8 cellular contexts compared by ENCODE assay signal in the genomic region with DNA sequence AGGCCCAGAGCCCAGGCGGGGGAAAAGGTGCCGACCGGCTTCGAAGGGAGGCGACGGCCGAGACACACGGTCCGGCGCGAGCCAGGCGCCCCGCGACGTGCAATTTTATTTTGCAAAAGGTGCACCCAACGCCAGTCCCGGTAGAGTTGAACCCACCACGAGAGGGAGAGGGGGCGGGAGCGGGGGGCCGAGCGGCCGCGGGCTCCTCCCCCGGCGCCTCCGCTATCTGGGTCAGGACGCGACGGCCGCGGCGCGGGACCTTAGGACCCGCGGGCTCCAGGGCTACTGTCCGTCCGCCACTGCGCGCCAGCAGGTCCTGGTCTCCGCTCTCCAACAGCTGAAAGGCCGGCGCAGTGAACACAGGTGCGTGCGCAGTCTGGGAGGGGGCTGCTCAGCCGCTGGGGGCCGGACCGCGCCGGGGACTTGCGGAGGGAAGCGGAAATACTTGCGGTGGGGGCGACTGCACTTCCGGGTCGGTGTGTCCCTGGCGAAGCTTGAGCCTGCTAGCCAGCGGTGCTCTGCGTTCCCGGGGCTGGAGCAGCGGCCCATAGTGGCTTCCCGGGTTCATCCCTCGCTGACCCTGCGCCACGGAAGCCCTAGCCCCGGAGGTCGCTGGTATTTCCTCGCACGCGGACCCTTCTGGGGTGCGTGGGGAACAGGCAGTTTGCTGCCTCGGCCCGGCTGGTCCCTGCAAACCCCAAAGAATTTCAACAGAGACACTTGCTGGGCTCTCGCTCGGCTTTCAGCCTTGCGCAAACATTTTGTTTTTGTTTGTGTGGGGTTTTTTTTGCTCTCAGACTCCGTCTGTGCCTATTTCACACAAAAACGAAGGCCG.
DNase-seq lines count a peak whose midpoint lies in the region; ATAC-seq and TF ChIP-seq lines count a peak whose summit lies in the region.

A gene with protein sequence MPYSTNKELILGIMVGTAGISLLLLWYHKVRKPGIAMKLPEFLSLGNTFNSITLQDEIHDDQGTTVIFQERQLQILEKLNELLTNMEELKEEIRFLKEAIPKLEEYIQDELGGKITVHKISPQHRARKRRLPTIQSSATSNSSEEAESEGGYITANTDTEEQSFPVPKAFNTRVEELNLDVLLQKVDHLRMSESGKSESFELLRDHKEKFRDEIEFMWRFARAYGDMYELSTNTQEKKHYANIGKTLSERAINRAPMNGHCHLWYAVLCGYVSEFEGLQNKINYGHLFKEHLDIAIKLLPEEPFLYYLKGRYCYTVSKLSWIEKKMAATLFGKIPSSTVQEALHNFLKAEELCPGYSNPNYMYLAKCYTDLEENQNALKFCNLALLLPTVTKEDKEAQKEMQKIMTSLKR (plus strand): TSS at position 225 of the 835 bp plus-strand sequence. CDS start 3,991 bp downstream, outside the sequence.

- in situ Hi-C loops in GM13977 (cut with MboI; ENCODE audit: low pct_unique_long_range_greater_than_20kb, low sequenced_read_pairs, unreplicated experiment) (no loop called here), astrocyte of the cerebellum (cut with HindIII; ENCODE audit: low sequenced_read_pairs) (no loop called here)

- DNase-seq in GM13977 (ENCODE audit: low spot score) (peak; percentile 90), NCI-H2029 (lab: John Stamatoyannopoulos, UW) (peak; percentile 46), T-helper 9 cell (peak; percentile 48), astrocyte of the cerebellum (ENCODE audit: low read depth) (peak; percentile 63), hippocampal formation (lab: John Stamatoyannopoulos, UW) (peak; percentile 76 to 87), retinal pigment epithelial cell (ENCODE audit: low read depth) (peak; percentile 74), cortex of kidney (lab: John Stamatoyannopoulos, UW) (no peak)

- TF ChIP-seq CTCF in GM13977 (IDR thresholded peaks at IDR 0.05; ENCODE audit: extremely low read depth, insufficient read depth, missing control alignments) (no peak), astrocyte of the cerebellum (IDR thresholded peaks at IDR 0.05; ENCODE audit: low read depth, low read length, missing control alignments) (no peak), retinal pigment epithelial cell (conservative IDR thresholded peaks at IDR 0.05; ENCODE audit: low read depth, low read length) (no peak)

- H3K4me3 ChIP-seq in astrocyte of the cerebellum (ENCODE audit: low read depth, low read length) (peak within 1 kb of the TSS; percentile 65), retinal pigment epithelial cell (ENCODE audit: low read length) (peak within 1 kb of the TSS; percentile 84)

- ATAC-seq in HG02852 (IDR thresholded peaks at IDR 0.05; ENCODE audit: unreplicated experiment) = peak; percentile 91
